17 cellular contexts compared by ENCODE assay signal in the genomic region with DNA sequence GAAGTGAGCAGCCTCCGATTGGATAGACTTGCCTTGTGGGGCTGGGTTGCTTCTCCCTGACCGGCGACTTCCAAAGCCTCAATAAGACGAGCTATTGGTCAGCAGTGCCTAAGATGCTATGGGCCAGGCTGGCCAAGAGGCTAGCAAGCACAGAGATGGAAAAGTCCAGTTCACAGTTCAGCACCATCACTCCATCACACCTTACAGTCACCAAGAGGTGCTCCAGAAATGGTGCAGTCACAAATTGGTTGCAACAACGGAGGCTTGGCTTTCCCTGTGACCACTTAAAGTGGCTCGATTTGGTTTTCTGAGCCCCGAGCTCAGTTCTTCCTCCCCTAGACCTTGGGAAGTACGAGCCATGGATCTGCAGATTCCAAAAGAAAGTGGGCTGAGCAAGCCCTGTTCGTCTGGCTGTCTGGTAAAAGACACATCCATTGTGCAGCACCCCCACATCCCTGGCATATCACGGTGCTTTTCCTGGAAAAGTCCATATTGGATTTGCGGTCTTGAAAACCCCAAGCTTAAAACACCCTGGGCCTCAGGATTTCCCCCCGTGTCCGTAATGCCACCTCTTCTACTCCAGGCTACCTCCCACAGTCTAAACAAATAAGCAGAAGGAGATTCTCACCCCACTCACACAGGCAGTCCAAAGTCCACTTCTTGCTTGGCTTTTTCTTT. TPM values are rescaled to one million over a fixed set of nuclear protein-coding genes. Genes with fewer than 3 reads are reported as not detected.
DNase-seq lines count a peak whose midpoint lies in the region; ATAC-seq, FAIRE-seq and TF ChIP-seq lines count a peak whose summit lies in the region.
"Had no signal": no experiment of that assay in that cellular context is flagged by ENCODE, and none has a peak within 500 bp of the region (broad histone marks: within the 10 kb centered on the region; RNA-seq: fewer than 3 reads in every experiment).

No MANE protein-coding gene starts in this region.

- H3K36me3 ChIP-seq in DND-41 (ENCODE audit: insufficient read depth, low read length) (no peaks in the 10 kb centered on the region), K562 (ENCODE audit: control insufficient read depth, insufficient read depth, low read length) (no peaks in the 10 kb centered on the region), rectal smooth muscle tissue (ENCODE audit: control insufficient read depth, insufficient read depth, low read length) (no peaks in the 10 kb centered on the region), HepG2 (replicated peaks in 1 of 2; ENCODE audit: control insufficient read depth in 1 of 2, insufficient read depth in 2 of 2, low read length in 2 of 2) (no peaks in the 10 kb centered on the region)

- H3K4me2 ChIP-seq in DND-41 (ENCODE audit: insufficient read depth, low read length) (no peak overlapping the region), K562 (ENCODE audit: insufficient read depth, low read length) (no peak overlapping the region), HepG2 (ENCODE audit: low read depth, low read length) (no peak overlapping the region)
- H3K4me2 ChIP-seq: KMS-11 had no signal

- CTCF ChIA-PET in K562 (lab: Yijun Ruan, JAX; ENCODE audit: low intra/inter-chr PET ratio): no interaction called here
- CTCF ChIA-PET in HepG2 (lab: Yijun Ruan, JAX; ENCODE audit: low intra/inter-chr PET ratio, low total read pairs): no interaction called here

- 0 out of 2 replicates have a peak overlapping the region, but pooled peaks have one; percentile 74 for H2AFZ ChIP-seq in DND-41 (ENCODE audit: low read depth, low read length)
- H2AFZ ChIP-seq in K562 (ENCODE audit: low read depth, low read length): peak overlapping the region; percentile 51
- H2AFZ ChIP-seq in HepG2 (ENCODE audit: low read length): no peak overlapping the region
- H2AFZ ChIP-seq: parathyroid adenoma had no signal

- BruUV-seq in K562 (replicated peaks; lab: Mats Ljungman, UMichigan) (no TSS peak), HepG2 (replicated peaks; lab: Mats Ljungman, UMichigan) (no TSS peak)

- H3K9me1 ChIP-seq in K562 (ENCODE audit: control insufficient read depth, insufficient read depth, low read length): no peaks in the 10 kb centered on the region

- H3K27ac ChIP-seq in DND-41 (ENCODE audit: low read length) (no peak overlapping the region; the same call in 1 of the 2 replicates), K562 (ENCODE audit: extremely low read depth, low read depth, low read length) (no peak overlapping the region), rectal smooth muscle tissue (ENCODE audit: low read depth, low read length) (no peak overlapping the region), HepG2 (ENCODE audit: extremely low read length, insufficient read depth, low read length) (no peak overlapping the region)
- H3K27ac ChIP-seq: KMS-11, parathyroid adenoma, SK-N-MC had no signal

- in situ Hi-C loops in K562 (cut with MboI) (no loop called here), HepG2 (cut with HindIII; ENCODE audit: extremely low pct_ligation_motif_present, low pct_unique_long_range_greater_than_20kb) (no loop called here)

- no peak for FAIRE-seq in K562 (lab: Jason Lieb, UNC)
- FAIRE-seq in HepG2 (lab: Jason Lieb, UNC): no peak
- FAIRE-seq: astrocyte had no signal

- POLR2A ChIA-PET in K562 (lab: Yijun Ruan, JAX): no interaction called here
- POLR2A ChIA-PET in HepG2 (lab: Yijun Ruan, JAX): no interaction called here

- peaks cover 38% of the 10 kb centered on the region for H3K4me1 ChIP-seq in DND-41 (ENCODE audit: insufficient read depth, low read length)
- peaks cover 0 to 14% of the 10 kb centered on the region in 2 experiments; a peak in 4 of 5 replicates for H3K4me1 ChIP-seq in K562 (replicated peaks in 1 of 2; ENCODE audit: control insufficient read depth in 2 of 2, insufficient read depth in 2 of 2, low read length in 2 of 2)
- H3K4me1 ChIP-seq in rectal smooth muscle tissue (ENCODE audit: control insufficient read depth, insufficient read depth, low read length): no peaks in the 10 kb centered on the region
- H3K4me1 ChIP-seq in HepG2 (ENCODE audit: insufficient read depth, low read length): no peaks in the 10 kb centered on the region
- H3K4me1 ChIP-seq: parathyroid adenoma had no signal

- H3K9ac ChIP-seq in DND-41 (ENCODE audit: low read depth, low read length) (no peak overlapping the region), K562 (ENCODE audit: insufficient read depth in 1 of 2, low read depth in 2 of 2, low read length in 2 of 2) (no peak overlapping the region), rectal smooth muscle tissue (ENCODE audit: low read length) (no peak overlapping the region), HepG2 (ENCODE audit: insufficient read depth, low read depth, low read length) (no peak overlapping the region)
- H3K9ac ChIP-seq: KMS-11, parathyroid adenoma had no signal

- H4K20me1 ChIP-seq in DND-41 (ENCODE audit: insufficient read depth, low read length) (no peaks in the 10 kb centered on the region), K562 (replicated peaks; ENCODE audit: control insufficient read depth, insufficient read depth, low read length) (no peaks in the 10 kb centered on the region), HepG2 (ENCODE audit: insufficient read depth, low read length) (no peaks in the 10 kb centered on the region)

- TF ChIP-seq CTCF in DND-41 (IDR thresholded peaks at IDR 0.05; ENCODE audit: borderline replicate concordance, extremely low read depth, low read length, poor library complexity, severe bottlenecking): no peak
- TF ChIP-seq CTCF in K562 (IDR thresholded peaks at IDR 0.05 in 2 of 3, conservative IDR thresholded peaks at IDR 0.05 in 1 of 3; ENCODE audit: insufficient read depth in 2 of 3, low read depth in 1 of 3, low read length in 3 of 3): no peak
- TF ChIP-seq CTCF in HepG2 (CRISPR knock-in tag; IDR thresholded peaks at IDR 0.05): no peak

- H3K79me2 ChIP-seq in DND-41 (ENCODE audit: insufficient read depth, low read length) (no peaks in the 10 kb centered on the region), K562 (ENCODE audit: control insufficient read depth, insufficient read depth, low read length) (no peaks in the 10 kb centered on the region), HepG2 (ENCODE audit: insufficient read depth, low read length) (no peaks in the 10 kb centered on the region)
- H3K79me2 ChIP-seq: parathyroid adenoma had no signal

- TF ChIP-seq RAD21 in K562 (CRISPR knock-in tag; conservative IDR thresholded peaks at IDR 0.05 in 1 of 2, IDR thresholded peaks at IDR 0.05 in 1 of 2) (no peak), HepG2 (CRISPR knock-in tag; IDR thresholded peaks at IDR 0.05) (no peak)

- WGBS in K562 (ENCODE audit: insufficient coverage, low coverage, missing lambda C conversion rate): 30% methylated on average over 12 of the region's 13 CpGs
- 26% methylated on average over 12 of the region's 13 CpGs for WGBS in HepG2 (ENCODE audit: low lambda C conversion rate)

- H3K4me3 ChIP-seq in DND-41 (ENCODE audit: low read depth in 1 of 2, low read length in 2 of 2) (no peak overlapping the region), K562 (no peak overlapping the region), rectal smooth muscle tissue (ENCODE audit: low read length) (peak overlapping the region; percentile 55), HepG2 (replicated peaks in 1 of 3; ENCODE audit: insufficient read depth in 1 of 3, low read depth in 2 of 3, low read length in 3 of 3) (no peak overlapping the region)
- H3K4me3 ChIP-seq: lung, SK-N-MC had no signal

- intact Hi-C loops in K562 (cut with micrococcal nuclease): no loop called here
- intact Hi-C loops in HepG2 (cut with micrococcal nuclease; ENCODE audit: unreplicated experiment): no loop called here

- TF ChIP-seq EP300 in K562 (IDR thresholded peaks at IDR 0.05; ENCODE audit: low read length) (no peak), HepG2 (IDR thresholded peaks at IDR 0.05; ENCODE audit: low read depth in 2 of 2, low read length in 2 of 2) (no peak), HepG2 (CRISPR knock-in tag; IDR thresholded peaks at IDR 0.05; ENCODE audit: borderline replicate concordance) (no peak)

- ATAC-seq in DND-41 (ENCODE audit: insufficient read depth, low read depth) (no peak), GM19324 (IDR thresholded peaks at IDR 0.05; ENCODE audit: low FRiP score, unreplicated experiment) (peak; percentile 40), K562 (no peak), HepG2 (no peak)

- TF ChIP-seq POLR2A in K562 (conservative IDR thresholded peaks at IDR 0.05) (no peak), HepG2 (IDR thresholded peaks at IDR 0.05; ENCODE audit: insufficient read depth in 1 of 2, low read depth in 2 of 2, low read length in 2 of 2) (no peak)

- H3K27me3 ChIP-seq in DND-41 (ENCODE audit: insufficient read depth, low read length, poor library complexity): no peaks in the 10 kb centered on the region
- H3K27me3 ChIP-seq in K562 (ENCODE audit: control insufficient read depth in 2 of 2, insufficient read depth in 2 of 2, low read length in 2 of 2): no peaks in the 10 kb centered on the region
- H3K27me3 ChIP-seq in rectal smooth muscle tissue (ENCODE audit: control insufficient read depth, insufficient read depth, low read length): no peaks in the 10 kb centered on the region
- H3K27me3 ChIP-seq in HepG2 (ENCODE audit: control insufficient read depth in 1 of 2, insufficient read depth in 2 of 2, low read length in 2 of 2): peaks cover 0 to 3% of the 10 kb centered on the region in 2 experiments; a peak in 2 of 5 replicates

- no peaks in the 10 kb centered on the region for H3K9me3 ChIP-seq in DND-41 (ENCODE audit: insufficient read depth, low read length, severe bottlenecking)
- H3K9me3 ChIP-seq in K562 (replicated peaks; ENCODE audit: control insufficient read depth, insufficient read depth, low read depth, low read length): peaks cover 2% of the 10 kb centered on the region; the same call in 1 of the 2 replicates
- no peaks in the 10 kb centered on the region for H3K9me3 ChIP-seq in HepG2 (ENCODE audit: low read length)
- H3K9me3 ChIP-seq: Caco-2 had no signal

- DNase-seq in DND-41: no peak
- no peak for DNase-seq in K562 (ENCODE audit: extremely low read depth in 1 of 4, low spot score in 3 of 4)
- no peak for DNase-seq in DMS79 treated with DMSO at 0.1 percent for 48 hours (lab: John Stamatoyannopoulos, UW)
- DNase-seq in CD1c-positive myeloid dendritic cell (ENCODE audit: extremely low spot score): no peak
- no peak for DNase-seq in iPS-NIHi7 (ENCODE audit: extremely low spot score)
- no peak for DNase-seq in HepG2 (ENCODE audit: low spot score)
- DNase-seq: activated CD4-positive, alpha-beta T cell treated with anti-CD3 and anti-CD28 coated beads, Interleukin-2, amount 50 U/mL, for 48 hours; Caco-2; HFFc6; NCI-H1694 treated with DMSO at 0.1 percent for 48 hours had no signal

RNA-seq across cellular contexts. Expression of a gene that starts 1.3 kb away (rescaled TPM):
- not detected in 2 replicates for total RNA-seq in K562 (2011; cell fraction: chromatin; rRNA removed; ENCODE audit: low replicate concordance)
- total RNA-seq in K562 (2011; cell fraction: nucleolus; rRNA removed): not detected in 2 replicates
- total RNA-seq in K562 (2011; cell fraction: nucleoplasm; rRNA removed): not detected in 2 replicates
- total RNA-seq in K562 (2014; rRNA removed) (not detected in 2 replicates), K562 (2014; rRNA removed; fragmentation: Illumina TruSeq; extraction: Trizol) (not detected in 2 replicates), K562 (2015; rRNA removed; fragmentation: Illumina TruSeq; extraction: Trizol) (0.04 and 0.15 TPM in 2 replicates), K562 (2021) (0.11 and 0.22 TPM in 2 replicates), HepG2 (2016; rRNA removed; fragmentation: Illumina TruSeq; extraction: Trizol) (not detected in 2 replicates)
- polyA plus RNA-seq in K562 (2011; rRNA removed) (not detected in 2 replicates), K562 (2014; fragmentation: Illumina TruSeq; extraction: Trizol) (0.08 TPM in 1 of 2 replicates, not detected in the other), K562 (2014; fragmentation: Nextera tagmentation; extraction: Ambion mirVana) (under 1 TPM; 0.04 to 0.13 TPM), K562 (2014; rRNA removed) (0.17 TPM in 1 of 2 replicates, not detected in the other), HepG2 (2011; rRNA removed) (not detected in 2 replicates)
- polyA plus RNA-seq in K562 (2011; cell fraction: cytosol; rRNA removed): not detected in 2 replicates
- not detected in 2 replicates for polyA plus RNA-seq in K562 (2011; cell fraction: nucleus; rRNA removed)
- 0.10 and 0.66 TPM in 2 replicates for polyA plus RNA-seq in K562 (2012)
- not detected in 2 replicates for polyA minus RNA-seq in K562 (2011; rRNA and poly(A)+ RNA removed)
- polyA minus RNA-seq in K562 (2011; cell fraction: cytosol; rRNA and poly(A)+ RNA removed): not detected in 2 replicates
- polyA minus RNA-seq in K562 (2011; cell fraction: nucleus; rRNA and poly(A)+ RNA removed): not detected in 2 replicates
- not detected in 2 replicates for total RNA-seq in HepG2 (2016; cell fraction: cytosol; rRNA removed; fragmentation: Illumina TruSeq; extraction: Trizol; ENCODE audit: low read depth)
- not detected in 2 replicates for total RNA-seq in HepG2 (2016; cell fraction: insoluble cytoplasmic fraction; rRNA removed; fragmentation: Illumina TruSeq; extraction: Trizol)
- total RNA-seq in HepG2 (2016; cell fraction: membrane; rRNA removed; fragmentation: Illumina TruSeq; extraction: Trizol): not detected in 2 replicates
- not detected in 2 replicates for total RNA-seq in HepG2 (2016; cell fraction: nucleus; rRNA removed; fragmentation: Illumina TruSeq; extraction: Trizol)
- not detected in 2 replicates for polyA plus RNA-seq in HepG2 (2011; cell fraction: cytosol; rRNA removed)
- polyA plus RNA-seq in HepG2 (2011; cell fraction: nucleus; rRNA removed): 0.11 and 0.21 TPM in 2 replicates
- polyA plus RNA-seq in HepG2 (2012): not detected in 2 replicates
- polyA plus RNA-seq in HepG2 (2016; cell fraction: cytosol; fragmentation: Illumina TruSeq; extraction: Trizol; ENCODE audit: low read depth): not detected in 2 replicates
- not detected in 2 replicates for polyA plus RNA-seq in HepG2 (2016; cell fraction: insoluble cytoplasmic fraction; fragmentation: Illumina TruSeq; extraction: Trizol; ENCODE audit: low read depth)
- polyA plus RNA-seq in HepG2 (2016; cell fraction: membrane; fragmentation: Illumina TruSeq; extraction: Trizol; ENCODE audit: low read depth): not detected in 2 replicates
- not detected in 2 replicates for polyA plus RNA-seq in HepG2 (2016; cell fraction: nucleus; fragmentation: Illumina TruSeq; extraction: Trizol; ENCODE audit: insufficient read depth, low read depth)
- not detected in 2 replicates for polyA minus RNA-seq in HepG2 (2011; rRNA and poly(A)+ RNA removed; ENCODE audit: low replicate concordance)
- polyA minus RNA-seq in HepG2 (2011; cell fraction: cytosol; rRNA and poly(A)+ RNA removed): not detected in 2 replicates
- not detected in 2 replicates for polyA minus RNA-seq in HepG2 (2011; cell fraction: nucleus; rRNA and poly(A)+ RNA removed)
- total RNA-seq: astrocyte, Caco-2, HFFc6 had no signal
